19 cellular contexts compared by ENCODE assay signal in the genomic region with DNA sequence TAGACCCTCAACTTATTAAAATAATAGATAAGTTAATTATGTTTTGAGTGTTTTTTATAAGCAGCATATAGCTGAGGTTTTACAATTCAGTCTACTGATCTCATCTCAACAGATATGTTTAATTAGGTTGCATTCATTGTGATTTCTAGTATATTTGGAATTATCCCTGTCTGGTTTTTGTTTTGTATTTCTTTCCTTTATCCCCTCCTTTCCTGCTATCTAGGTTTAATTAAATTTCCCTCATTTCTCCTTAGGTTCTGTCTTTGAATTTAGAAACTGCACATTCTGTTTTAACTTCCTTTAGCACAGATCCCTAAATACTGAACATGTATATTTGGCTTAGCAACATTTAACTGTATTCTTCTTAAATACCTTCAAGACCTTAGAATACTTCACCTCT. TPM values are rescaled to one million over a fixed set of nuclear protein-coding genes. Genes with fewer than 3 reads are reported as not detected.
A peak's percentile ranks its signal among the peaks of the same experiment; 100 is the strongest.
DNase-seq lines count a peak whose midpoint lies in the region; ATAC-seq, FAIRE-seq and TF ChIP-seq lines count a peak whose summit lies in the region.
"Had no signal": no experiment of that assay in that cellular context is flagged by ENCODE, and none has a peak within 500 bp of the region (broad histone marks: within the 10 kb centered on the region; RNA-seq: fewer than 3 reads in every experiment).

No MANE protein-coding gene starts in this region.

- H3K4me3 ChIP-seq in endothelial cell of umbilical vein (replicated peaks in 1 of 3; ENCODE audit: insufficient read depth in 1 of 3, low read depth in 1 of 3, low read length in 3 of 3): no peak overlapping the region
- no peak overlapping the region for H3K4me3 ChIP-seq in osteoblast (ENCODE audit: insufficient read depth, low read length)

- TF ChIP-seq POLR2A in GM12891 (IDR thresholded peaks at IDR 0.05; ENCODE audit: low read depth, low read length) (no peak), endothelial cell of umbilical vein (IDR thresholded peaks at IDR 0.05; ENCODE audit: low read depth, low read length) (no peak)

- H3K9me3 ChIP-seq in endothelial cell of umbilical vein (replicated peaks; ENCODE audit: control insufficient read depth, insufficient read depth, low read length) (no peaks in the 10 kb centered on the region), osteoblast (ENCODE audit: low read depth, low read length) (no peaks in the 10 kb centered on the region)
- H3K9me3 ChIP-seq: Caco-2 had no signal

- H3K79me2 ChIP-seq in endothelial cell of umbilical vein (ENCODE audit: control insufficient read depth, insufficient read depth, low read length) (peaks cover 24% of the 10 kb centered on the region), osteoblast (ENCODE audit: insufficient read depth, low read length) (peaks cover 59% of the 10 kb centered on the region)

- H2AFZ ChIP-seq in endothelial cell of umbilical vein (ENCODE audit: low read depth, low read length) (no peak overlapping the region), osteoblast (ENCODE audit: low read length) (no peak overlapping the region)

- H3K36me3 ChIP-seq in endothelial cell of umbilical vein (ENCODE audit: control insufficient read depth in 2 of 2, extremely low read depth in 1 of 2, insufficient read depth in 2 of 2, low read length in 2 of 2): peaks cover 2 to 3% of the 10 kb centered on the region in 2 experiments
- peaks cover 17% of the 10 kb centered on the region for H3K36me3 ChIP-seq in osteoblast (ENCODE audit: insufficient read depth, low read length)

- no peaks in the 10 kb centered on the region for H3K27me3 Mint-ChIP-seq in activated CD4-positive, alpha-beta T cell treated with anti-CD3 and anti-CD28 coated beads, Interleukin-2, amount 10 ng/mL, durations not matched to agents 24 days and 14 days
- H3K27me3 Mint-ChIP-seq in activated CD8-positive, alpha-beta T cell treated with anti-CD3 and anti-CD28 coated beads for 36 hours: no peaks in the 10 kb centered on the region

- dilution Hi-C loops in endothelial cell of umbilical vein (cut with MboI; ENCODE audit: extremely low pct_ligation_motif_present, low sequenced_read_pairs): no loop called here

- peak; percentile 28 for FAIRE-seq in GM12891 (lab: Jason Lieb, UNC)
- no peak for FAIRE-seq in endothelial cell of umbilical vein (lab: Jason Lieb, UNC)
- FAIRE-seq: A204.1, GM18507, HepG2 had no signal

- H3K27ac ChIP-seq in endothelial cell of umbilical vein (ENCODE audit: insufficient read depth, low read depth, low read length) (no peak overlapping the region), osteoblast (ENCODE audit: low read depth, low read length) (no peak overlapping the region)

- DNase-seq in activated CD4-positive, alpha-beta T cell treated with anti-CD3 and anti-CD28 coated beads, Interleukin-2, amount 10 ng/mL, durations not matched to agents 24 days and 14 days: no peak
- DNase-seq in activated CD4-positive, alpha-beta T cell treated with anti-CD3 and anti-CD28 coated beads for 48 hours: no peak
- DNase-seq in GM12891 (ENCODE audit: insufficient read length, low spot score) (no peak), endothelial cell of umbilical vein (ENCODE audit: low read depth, low spot score) (no peak), osteoblast (ENCODE audit: insufficient read length, low spot score, missing footprints) (no peak), GM10248 (ENCODE audit: extremely low spot score) (no peak)
- DNase-seq in activated CD8-positive, alpha-beta T cell treated with anti-CD3 and anti-CD28 coated beads for 36 hours: no peak
- DNase-seq: C1 segment of cervical spinal cord, Caco-2, MM.1S, NCI-H1105, NCI-H1694 treated with DMSO at 0.1 percent for 48 hours, NCI-H446, NCI-H748 treated with DMSO at 0.1 percent for 48 hours, PC-3 had no signal

- no TSS peak for BruUV-seq in endothelial cell of umbilical vein (replicated peaks; lab: Mats Ljungman, UMichigan)

- peaks cover 4% of the 10 kb centered on the region for H3K9me1 ChIP-seq in endothelial cell of umbilical vein (replicated peaks; ENCODE audit: control insufficient read depth, extremely low read depth, insufficient read depth, low read length)

- intact Hi-C loops in activated CD4-positive, alpha-beta T cell treated with anti-CD3 and anti-CD28 coated beads, Interleukin-2, amount 10 ng/mL, durations not matched to agents 24 days and 14 days (cut with micrococcal nuclease): no loop called here
- intact Hi-C loops in activated CD8-positive, alpha-beta T cell treated with anti-CD3 and anti-CD28 coated beads for 36 hours (cut with micrococcal nuclease): no loop called here
- intact Hi-C loops in endothelial cell of umbilical vein (cut with micrococcal nuclease): no loop called here

- H3K4me2 ChIP-seq in endothelial cell of umbilical vein (ENCODE audit: insufficient read depth, low read length) (peak overlapping the region; percentile 25), osteoblast (ENCODE audit: insufficient read depth, low read length) (no peak overlapping the region)

- H3K9me3 Mint-ChIP-seq in activated CD4-positive, alpha-beta T cell treated with anti-CD3 and anti-CD28 coated beads, Interleukin-2, amount 10 ng/mL, durations not matched to agents 24 days and 14 days: no peaks in the 10 kb centered on the region
- H3K9me3 Mint-ChIP-seq in activated CD8-positive, alpha-beta T cell treated with anti-CD3 and anti-CD28 coated beads for 36 hours: peaks cover 3% of the 10 kb centered on the region

- H3K4me1 Mint-ChIP-seq in activated CD4-positive, alpha-beta T cell treated with anti-CD3 and anti-CD28 coated beads, Interleukin-2, amount 10 ng/mL, durations not matched to agents 24 days and 14 days: peaks cover 58% of the 10 kb centered on the region
- peaks cover 48% of the 10 kb centered on the region for H3K4me1 Mint-ChIP-seq in activated CD8-positive, alpha-beta T cell treated with anti-CD3 and anti-CD28 coated beads for 36 hours (ENCODE audit: low read depth)

- peaks cover 4% of the 10 kb centered on the region for H4K20me1 ChIP-seq in endothelial cell of umbilical vein (replicated peaks; ENCODE audit: control insufficient read depth, extremely low read depth, insufficient read depth, low read length)
- peaks cover 22% of the 10 kb centered on the region for H4K20me1 ChIP-seq in osteoblast (ENCODE audit: insufficient read depth, low read length)

- no peak for ATAC-seq in activated CD8-positive, alpha-beta T cell treated with anti-CD3 and anti-CD28 coated beads for 36 hours
- ATAC-seq in GM21825 (IDR thresholded peaks at IDR 0.05; ENCODE audit: unreplicated experiment): no peak
- ATAC-seq: HepG2, PC-3 had no signal

- peak overlapping the region; percentile 39 for H3K27ac Mint-ChIP-seq in activated CD4-positive, alpha-beta T cell treated with anti-CD3 and anti-CD28 coated beads, Interleukin-2, amount 10 ng/mL, durations not matched to agents 24 days and 14 days
- H3K27ac Mint-ChIP-seq in activated CD8-positive, alpha-beta T cell treated with anti-CD3 and anti-CD28 coated beads for 36 hours: peak overlapping the region; percentile 36

- no peak overlapping the region for H3K9ac ChIP-seq in endothelial cell of umbilical vein (replicated peaks; ENCODE audit: extremely low read depth, insufficient read depth, low read length)

- H3K4me3 Mint-ChIP-seq in activated CD4-positive, alpha-beta T cell treated with anti-CD3 and anti-CD28 coated beads, Interleukin-2, amount 10 ng/mL, durations not matched to agents 24 days and 14 days: no peak overlapping the region
- H3K4me3 Mint-ChIP-seq in activated CD8-positive, alpha-beta T cell treated with anti-CD3 and anti-CD28 coated beads for 36 hours: no peak overlapping the region

- POLR2A ChIA-PET in activated CD8-positive, alpha-beta T cell treated with anti-CD3 and anti-CD28 coated beads for 36 hours (lab: Charles Lee): interaction anchor here (0.7 kb wide), 1 partner anchor 280 kb away, joined by 3 read pairs; no protein-coding TSS in a partner anchor
- POLR2A ChIA-PET in endothelial cell of umbilical vein (lab: Charles Lee): no interaction called here
- POLR2A ChIA-PET in GM10248 (lab: Yijun Ruan, JAX): interaction anchor here (0.5 kb wide), 1 partner anchor 70 kb away, joined by 5 read pairs; no protein-coding TSS in a partner anchor

- peaks cover 78% of the 10 kb centered on the region for H3K36me3 Mint-ChIP-seq in activated CD4-positive, alpha-beta T cell treated with anti-CD3 and anti-CD28 coated beads, Interleukin-2, amount 10 ng/mL, durations not matched to agents 24 days and 14 days (ENCODE audit: low read depth)
- H3K36me3 Mint-ChIP-seq in activated CD8-positive, alpha-beta T cell treated with anti-CD3 and anti-CD28 coated beads for 36 hours (ENCODE audit: low read depth): peaks cover 70% of the 10 kb centered on the region

- H3K4me1 ChIP-seq in endothelial cell of umbilical vein (ENCODE audit: control insufficient read depth, extremely low read depth, insufficient read depth, low read length) (no peaks in the 10 kb centered on the region), osteoblast (ENCODE audit: insufficient read depth, low read length) (peaks cover 11% of the 10 kb centered on the region)
- H3K4me1 ChIP-seq: Caco-2 had no signal

- H3K27me3 ChIP-seq in endothelial cell of umbilical vein (ENCODE audit: control insufficient read depth in 2 of 2, insufficient read depth in 2 of 2, low read length in 2 of 2) (no peaks in the 10 kb centered on the region), osteoblast (ENCODE audit: insufficient read depth, low read length) (no peaks in the 10 kb centered on the region)

- CTCF ChIA-PET in activated CD8-positive, alpha-beta T cell treated with anti-CD3 and anti-CD28 coated beads for 36 hours (lab: Charles Lee): no interaction called here
- CTCF ChIA-PET in endothelial cell of umbilical vein (lab: Charles Lee) (interaction anchor here (1.1 kb wide), 1 partner anchor 50 kb away, joined by 3 read pairs; no protein-coding TSS in a partner anchor), GM10248 (lab: Yijun Ruan, JAX) (interaction anchor here (0.7 to 2.1 kb wide), 2 partner anchors 15 to 38 kb away, joined by 3 to 4 read pairs; no protein-coding TSS in a partner anchor)

- TF ChIP-seq CTCF in activated CD8-positive, alpha-beta T cell treated with anti-CD3 and anti-CD28 coated beads for 36 hours (IDR thresholded peaks at IDR 0.05): no peak
- TF ChIP-seq CTCF in endothelial cell of umbilical vein (IDR thresholded peaks at IDR 0.05; ENCODE audit: extremely low read depth in 1 of 2, insufficient read depth in 1 of 2, low read depth in 1 of 2, low read length in 2 of 2): no peak
- no peak for TF ChIP-seq CTCF in osteoblast (IDR thresholded peaks at IDR 0.05; ENCODE audit: extremely low read depth, low read depth, low read length)
- no peak for TF ChIP-seq CTCF in GM10248 (IDR thresholded peaks at IDR 0.05; ENCODE audit: control extremely low read depth, extremely low read depth, low read depth, missing control alignments)

RNA-seq across cellular contexts. Expression of a gene that starts 4.9 kb away (rescaled TPM):
- total RNA-seq in activated CD4-positive, alpha-beta T cell treated with anti-CD3 and anti-CD28 coated beads, Interleukin-2, amount 10 ng/mL, durations not matched to agents 24 days and 14 days: 10.1 and 10.9 TPM in 2 replicates
- 0.17 TPM for polyA plus RNA-seq in GM12891 (2012; ENCODE audit: low read depth, missing spikeins)
- total RNA-seq in activated CD8-positive, alpha-beta T cell treated with anti-CD3 and anti-CD28 coated beads for 36 hours: 1 to 10 TPM; 3.7 to 4.7 TPM
- total RNA-seq in endothelial cell of umbilical vein (2.6 and 3.1 TPM in 2 replicates), osteoblast (3.5 and 3.6 TPM in 2 replicates)
- polyA plus RNA-seq in endothelial cell of umbilical vein: 0.08 and 0.10 TPM in 2 replicates
- 0.08 and 0.10 TPM in 2 replicates for polyA plus RNA-seq in endothelial cell of umbilical vein (2011; cell fraction: cytosol; rRNA removed)
- 1.8 and 2.6 TPM in 2 replicates for polyA plus RNA-seq in endothelial cell of umbilical vein (2011; cell fraction: nucleus; rRNA removed)
- not detected in 2 replicates for polyA plus RNA-seq in endothelial cell of umbilical vein (2012)
- polyA minus RNA-seq in endothelial cell of umbilical vein: 5.0 and 5.3 TPM in 2 replicates
- not detected for polyA minus RNA-seq in endothelial cell of umbilical vein (2011; cell fraction: cytosol; rRNA and poly(A)+ RNA removed)
- 11.5 and 12.3 TPM in 2 replicates for polyA minus RNA-seq in endothelial cell of umbilical vein (2011; cell fraction: nucleus; rRNA and poly(A)+ RNA removed)
